ENCODE assay signal across 1 cellular context in genomic region chr11:118485273-118485672, GRCh38.
TF ChIP-seq lines count a peak whose summit lies in the region.

No MANE protein-coding gene starts in this region.

TF ChIP-seq in HCT116, 20 proteins besides CTCF, POLR2A, EP300 and RAD21 (continued from another document):
- TF ChIP-seq, protein P1, sequence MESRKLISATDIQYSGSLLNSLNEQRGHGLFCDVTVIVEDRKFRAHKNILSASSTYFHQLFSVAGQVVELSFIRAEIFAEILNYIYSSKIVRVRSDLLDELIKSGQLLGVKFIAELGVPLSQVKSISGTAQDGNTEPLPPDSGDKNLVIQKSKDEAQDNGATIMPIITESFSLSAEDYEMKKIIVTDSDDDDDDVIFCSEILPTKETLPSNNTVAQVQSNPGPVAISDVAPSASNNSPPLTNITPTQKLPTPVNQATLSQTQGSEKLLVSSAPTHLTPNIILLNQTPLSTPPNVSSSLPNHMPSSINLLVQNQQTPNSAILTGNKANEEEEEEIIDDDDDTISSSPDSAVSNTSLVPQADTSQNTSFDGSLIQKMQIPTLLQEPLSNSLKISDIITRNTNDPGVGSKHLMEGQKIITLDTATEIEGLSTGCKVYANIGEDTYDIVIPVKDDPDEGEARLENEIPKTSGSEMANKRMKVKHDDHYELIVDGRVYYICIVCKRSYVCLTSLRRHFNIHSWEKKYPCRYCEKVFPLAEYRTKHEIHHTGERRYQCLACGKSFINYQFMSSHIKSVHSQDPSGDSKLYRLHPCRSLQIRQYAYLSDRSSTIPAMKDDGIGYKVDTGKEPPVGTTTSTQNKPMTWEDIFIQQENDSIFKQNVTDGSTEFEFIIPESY (IDR thresholded peaks at IDR 0.05; ENCODE audit: extremely low read depth, insufficient replicate concordance, low read length) = no peak
- TF ChIP-seq REST (IDR thresholded peaks at IDR 0.05; ENCODE audit: low read depth) (no peak), EZH2 (IDR thresholded peaks at IDR 0.05) (no peak), EZH2phosphoT487 (IDR thresholded peaks at IDR 0.05; ENCODE audit: borderline replicate concordance) (no peak), JUND (IDR thresholded peaks at IDR 0.05) (no peak), CBX3 (IDR thresholded peaks at IDR 0.05; ENCODE audit: low read depth) (no peak), ZFX (IDR thresholded peaks at IDR 0.05) (no peak), ZNF274 (IDR thresholded peaks at IDR 0.05; ENCODE audit: low read depth, low read length) (no peak), SIN3A (IDR thresholded peaks at IDR 0.05; ENCODE audit: low read depth) (no peak), SP1 (IDR thresholded peaks at IDR 0.05; ENCODE audit: low read depth) (no peak), MAX (IDR thresholded peaks at IDR 0.05) (no peak), TCF7L2 (IDR thresholded peaks at IDR 0.05; ENCODE audit: borderline replicate concordance, extremely low read depth, insufficient read depth, insufficient read length) (no peak), SRF (IDR thresholded peaks at IDR 0.05; ENCODE audit: low read depth) (no peak), CEBPB (IDR thresholded peaks at IDR 0.05; ENCODE audit: low read depth) (no peak), ATF3 (IDR thresholded peaks at IDR 0.05) (no peak), YY1 (IDR thresholded peaks at IDR 0.05; ENCODE audit: extremely low read depth, insufficient replicate concordance, low read depth, low read length) (no peak)
